ENCODE assay signal across 18 cellular contexts in genomic region chr17:44540246-44541084, GRCh38. TPM values are rescaled to one million over a fixed set of nuclear protein-coding genes. Genes with fewer than 3 reads are reported as not detected.
A peak's percentile ranks its signal among the peaks of the same experiment; 100 is the strongest.
DNase-seq lines count a peak whose midpoint lies in the region; ATAC-seq, FAIRE-seq and TF ChIP-seq lines count a peak whose summit lies in the region.
"Had no signal": no experiment of that assay in that cellular context is flagged by ENCODE, and none has a peak within 500 bp of the region (broad histone marks: within the 10 kb centered on the region; RNA-seq: fewer than 3 reads in every experiment).

No MANE protein-coding gene starts in this region.

- no CpG with 5 or more reads among the region's 11 CpGs for WGBS in H9 (ENCODE audit: extremely low coverage, insufficient read length, low lambda C conversion rate)
- WGBS in K562 (ENCODE audit: insufficient coverage, low coverage, missing lambda C conversion rate): 15% methylated on average over 10 of the region's 11 CpGs
- 77% methylated on average over 11 of the region's 11 CpGs for WGBS in mesenchymal stem cell

- H3K4me1 Mint-ChIP-seq in H9 (peaks cover 74 to 83% of the 10 kb centered on the region in 2 experiments), progenitor cell of endocrine pancreas (ENCODE audit: low read depth) (peaks cover 27% of the 10 kb centered on the region)
- H3K4me1 Mint-ChIP-seq: CD4-positive, alpha-beta memory T cell had no signal

- no peak overlapping the region for H3K27ac ChIP-seq in H9 (ENCODE audit: insufficient read length, low read depth, low read length)
- H3K27ac ChIP-seq in K562 (ENCODE audit: extremely low read depth, low read depth, low read length): no peak overlapping the region
- no peak overlapping the region for H3K27ac ChIP-seq in mesenchymal stem cell (ENCODE audit: low read length, poor library complexity, severe bottlenecking)
- H3K27ac ChIP-seq: SK-N-MC had no signal

- BruUV-seq in K562 (replicated peaks; lab: Mats Ljungman, UMichigan): no TSS peak

- FAIRE-seq in K562 (lab: Jason Lieb, UNC) (no peak), urothelium cell line (lab: Jason Lieb, UNC) (no peak)
- FAIRE-seq: D721Med had no signal

- no peak for TF ChIP-seq EP300 in K562 (IDR thresholded peaks at IDR 0.05; ENCODE audit: low read length)

- H3K9me3 ChIP-seq in H9 (ENCODE audit: control insufficient read depth, low read depth, low read length): no peaks in the 10 kb centered on the region
- H3K9me3 ChIP-seq in K562 (replicated peaks; ENCODE audit: control insufficient read depth, insufficient read depth, low read depth, low read length): no peaks in the 10 kb centered on the region
- no peaks in the 10 kb centered on the region for H3K9me3 ChIP-seq in mesenchymal stem cell (ENCODE audit: control insufficient read depth, low read length)
- H3K9me3 ChIP-seq: MG63 had no signal

- peak overlapping the region; percentile 30 to 77; a peak in 3 of 5 replicates for H3K4me3 Mint-ChIP-seq in H9
- no peak overlapping the region for H3K4me3 Mint-ChIP-seq in progenitor cell of endocrine pancreas (ENCODE audit: low read depth)
- H3K4me3 Mint-ChIP-seq: B cell; CD4-positive, alpha-beta memory T cell had no signal

- H3K14ac ChIP-seq in H9 (ENCODE audit: insufficient read depth, low read length) (no peak overlapping the region), mesenchymal stem cell (ENCODE audit: low read length in 2 of 2) (no peak overlapping the region)

- no peak overlapping the region for H3K9ac ChIP-seq in H9 (ENCODE audit: extremely low read depth, insufficient read length, low read length)
- H3K9ac ChIP-seq in K562 (ENCODE audit: insufficient read depth in 1 of 2, low read depth in 2 of 2, low read length in 2 of 2): no peak overlapping the region
- H3K9ac ChIP-seq in mesenchymal stem cell (ENCODE audit: low read length): no peak overlapping the region

- no peaks in the 10 kb centered on the region for H3K79me1 ChIP-seq in H9 (ENCODE audit: insufficient read depth, low read depth, low read length, poor library complexity, severe bottlenecking)
- peaks cover 6% of the 10 kb centered on the region for H3K79me1 ChIP-seq in mesenchymal stem cell (replicated peaks; ENCODE audit: low read length, poor library complexity, severe bottlenecking)

- no peak for TF ChIP-seq POLR2A in K562 (conservative IDR thresholded peaks at IDR 0.05)

- H2BK15ac ChIP-seq in H9 (ENCODE audit: low read depth, low read length) (no peak overlapping the region), mesenchymal stem cell (ENCODE audit: low read depth, poor library complexity, severe bottlenecking) (peak overlapping the region; percentile 93)

- H3K4me1 ChIP-seq in H9 (ENCODE audit: insufficient read depth, low read length) (peaks cover 17% of the 10 kb centered on the region), K562 (replicated peaks in 1 of 2; ENCODE audit: control insufficient read depth in 2 of 2, insufficient read depth in 2 of 2, low read length in 2 of 2) (peaks cover 15% of the 10 kb centered on the region in 2 experiments; a peak in 4 of 5 replicates), mesenchymal stem cell (ENCODE audit: control insufficient read depth, insufficient read depth, low read depth, low read length) (peaks cover 46% of the 10 kb centered on the region)

- in situ Hi-C loops in K562 (cut with MboI): no loop called here

- H3K4me2 ChIP-seq in H9 (ENCODE audit: insufficient read depth, insufficient read length, low read length) (peak overlapping the region; percentile 20), K562 (ENCODE audit: insufficient read depth, low read length) (no peak overlapping the region), mesenchymal stem cell (ENCODE audit: low read length, poor library complexity, severe bottlenecking) (no peak overlapping the region)

- H3K18ac ChIP-seq in H9 (ENCODE audit: insufficient read length, low read depth, low read length): no peak overlapping the region
- peak overlapping the region; percentile 85 to 93 for H3K18ac ChIP-seq in mesenchymal stem cell (ENCODE audit: low read depth in 1 of 2, low read length in 2 of 2)

- no peak overlapping the region for H3K4me3 ChIP-seq in K562
- no peak overlapping the region for H3K4me3 ChIP-seq in mesenchymal stem cell (ENCODE audit: insufficient read depth in 1 of 2, low read depth in 1 of 2, low read length in 2 of 2)
- H3K4me3 ChIP-seq: MG63, SK-N-MC had no signal

- H2BK120ac ChIP-seq in H9 (ENCODE audit: low read depth, low read length, poor library complexity, severe bottlenecking) (no peak overlapping the region), mesenchymal stem cell (ENCODE audit: low read depth, low read length) (peak overlapping the region; percentile 80)

- H3K23me2 ChIP-seq in H9 (ENCODE audit: insufficient read length, low read depth, low read length, poor library complexity, severe bottlenecking): peaks cover 12% of the 10 kb centered on the region

- intact Hi-C loops in K562 (cut with micrococcal nuclease): no loop called here

- H2BK5ac ChIP-seq in H9 (ENCODE audit: insufficient read length, low read length) (no peak overlapping the region), mesenchymal stem cell (ENCODE audit: low read depth, low read length, poor library complexity, severe bottlenecking) (peak overlapping the region; percentile 58)

- H3K23ac ChIP-seq in H9 (ENCODE audit: insufficient read length, low read depth, low read length): no peak overlapping the region
- H3K23ac ChIP-seq in mesenchymal stem cell (ENCODE audit: low read length in 2 of 2): peak overlapping the region in 1 of 2 experiments; percentile 47

- no peak overlapping the region for H4K91ac ChIP-seq in H9 (ENCODE audit: insufficient read length, low read depth, low read length)
- peak overlapping the region; percentile 72 for H4K91ac ChIP-seq in mesenchymal stem cell (ENCODE audit: low read length)

- H3K79me2 ChIP-seq in H9 (ENCODE audit: insufficient read depth, low read length) (no peaks in the 10 kb centered on the region), K562 (ENCODE audit: control insufficient read depth, insufficient read depth, low read length) (no peaks in the 10 kb centered on the region)

- H4K20me1 ChIP-seq in H9 (ENCODE audit: control insufficient read depth, insufficient read depth, insufficient read length): no peaks in the 10 kb centered on the region
- no peaks in the 10 kb centered on the region for H4K20me1 ChIP-seq in K562 (replicated peaks; ENCODE audit: control insufficient read depth, insufficient read depth, low read length)

- H3T11ph ChIP-seq in H9 (ENCODE audit: low read length): no peak overlapping the region

- H3K27ac Mint-ChIP-seq in H9 (peak overlapping the region in 2 of 3 experiments; percentile 36 to 90; a peak in 2 of 7 replicates), progenitor cell of endocrine pancreas (peak overlapping the region; percentile 78)
- H3K27ac Mint-ChIP-seq: B cell; CD4-positive, alpha-beta memory T cell had no signal

- H2BK20ac ChIP-seq in H9 (ENCODE audit: low read depth, low read length, poor library complexity, severe bottlenecking): no peak overlapping the region

- CTCF ChIA-PET in K562 (lab: Yijun Ruan, JAX; ENCODE audit: low intra/inter-chr PET ratio): interaction anchor here (0.6 kb wide), 1 partner anchor 103 kb away, joined by 3 read pairs; no protein-coding TSS in a partner anchor

- no peak overlapping the region for H3K4ac ChIP-seq in H9 (ENCODE audit: low read depth, low read length)
- peak overlapping the region; percentile 22 to 29 for H3K4ac ChIP-seq in mesenchymal stem cell (ENCODE audit: low read depth in 1 of 2, low read length in 2 of 2)

- H3K9me1 ChIP-seq in K562 (ENCODE audit: control insufficient read depth, insufficient read depth, low read length): peaks cover 4% of the 10 kb centered on the region

- ATAC-seq in K562 (no peak), HG03520 (IDR thresholded peaks at IDR 0.05; ENCODE audit: unreplicated experiment) (no peak)
- ATAC-seq: Right ventricle myocardium inferior had no signal

- H2AFZ ChIP-seq in H9 (ENCODE audit: low read length) (no peak overlapping the region), K562 (ENCODE audit: low read depth, low read length) (no peak overlapping the region), mesenchymal stem cell (ENCODE audit: low read depth, low read length) (no peak overlapping the region)

- H4K5ac ChIP-seq in H9 (ENCODE audit: insufficient read length, low read depth, low read length): no peak overlapping the region

- no peak for DNase-seq in H9
- no peak for DNase-seq in K562 (ENCODE audit: extremely low read depth in 1 of 4, low spot score in 3 of 4)
- no peak for DNase-seq in mesenchymal stem cell
- DNase-seq in progenitor cell of endocrine pancreas (ENCODE audit: low spot score, unreplicated experiment): no peak
- no peak for DNase-seq in urothelium cell line (ENCODE audit: low spot score)
- no peak for DNase-seq in EL
- DNase-seq: ACHN; CD4-positive, alpha-beta memory T cell; DND-41; KG1; MG63; NCI-H1092 treated with DMSO at 0.1 percent for 48 hours; NCI-H1694 had no signal

- TF ChIP-seq RAD21 in K562 (CRISPR knock-in tag; conservative IDR thresholded peaks at IDR 0.05 in 1 of 2, IDR thresholded peaks at IDR 0.05 in 1 of 2): no peak

- no peak overlapping the region for H4K8ac ChIP-seq in H9 (replicated peaks; ENCODE audit: insufficient read length, low read depth, low read length)
- H4K8ac ChIP-seq in mesenchymal stem cell (ENCODE audit: low read length): peak overlapping the region; percentile 94

- TF ChIP-seq CTCF in H9 (conservative IDR thresholded peaks at IDR 0.05) (no peak), K562 (IDR thresholded peaks at IDR 0.05 in 2 of 3, conservative IDR thresholded peaks at IDR 0.05 in 1 of 3; ENCODE audit: insufficient read depth in 2 of 3, low read depth in 1 of 3, low read length in 3 of 3) (no peak), progenitor cell of endocrine pancreas (IDR thresholded peaks at IDR 0.05; ENCODE audit: unreplicated experiment) (no peak)

- H3K36me3 Mint-ChIP-seq in H9 (ENCODE audit: insufficient read depth in 1 of 3, low read depth in 3 of 3) (peaks cover 2 to 9% (median 2%) of the 10 kb centered on the region in 3 experiments; a peak in 5 of 7 replicates), progenitor cell of endocrine pancreas (ENCODE audit: insufficient read depth) (no peaks in the 10 kb centered on the region)
- H3K36me3 Mint-ChIP-seq: CD4-positive, alpha-beta memory T cell had no signal

- peaks cover 96% of the 10 kb centered on the region for H3K27me3 Mint-ChIP-seq in H9 (ENCODE audit: low read depth)
- peaks cover 8% of the 10 kb centered on the region for H3K27me3 Mint-ChIP-seq in progenitor cell of endocrine pancreas

- H3K27me3 ChIP-seq in H9 (ENCODE audit: insufficient read depth, low read length) (peaks cover 51% of the 10 kb centered on the region), K562 (ENCODE audit: control insufficient read depth in 2 of 2, insufficient read depth in 2 of 2, low read length in 2 of 2) (no peaks in the 10 kb centered on the region; a peak in 1 of 5 replicates), mesenchymal stem cell (ENCODE audit: control insufficient read depth in 1 of 2, insufficient read depth in 1 of 2, low read length in 2 of 2) (no peaks in the 10 kb centered on the region)
- H3K27me3 ChIP-seq: MG63 had no signal

- no peak overlapping the region for H2AK5ac ChIP-seq in H9 (ENCODE audit: insufficient read length, low read length)
- H2AK5ac ChIP-seq in mesenchymal stem cell (ENCODE audit: low read length, severe bottlenecking): peak overlapping the region; percentile 92

- H3K36me3 ChIP-seq in K562 (ENCODE audit: control insufficient read depth, insufficient read depth, low read length) (no peaks in the 10 kb centered on the region), mesenchymal stem cell (ENCODE audit: control insufficient read depth in 1 of 2, insufficient read depth in 2 of 2, low read depth in 1 of 2, low read length in 2 of 2) (no peaks in the 10 kb centered on the region)
- H3K36me3 ChIP-seq: MG63 had no signal

- H2BK12ac ChIP-seq in H9 (ENCODE audit: insufficient read length, low read depth, low read length): no peak overlapping the region
- peak overlapping the region; percentile 76 to 99 for H2BK12ac ChIP-seq in mesenchymal stem cell (ENCODE audit: low read length in 2 of 2)

- H3K9me3 Mint-ChIP-seq in H9 (peaks cover 2 to 12% of the 10 kb centered on the region in 2 experiments), progenitor cell of endocrine pancreas (ENCODE audit: low read depth) (no peaks in the 10 kb centered on the region)

- POLR2A ChIA-PET in K562 (lab: Yijun Ruan, JAX): interaction anchor here (0.6 to 1.0 kb wide), 3 partner anchors 9 to 405 kb away, joined by 3 to 7 read pairs (median 3); no protein-coding TSS in a partner anchor

- no peak overlapping the region for H3K56ac ChIP-seq in H9 (ENCODE audit: insufficient read length, low read depth, low read length)

RNA-seq across cellular contexts. Expression of gene FZD2, which starts 16.8 kb away (rescaled TPM):
- total RNA-seq in H9 (2021) (17.4 and 18.2 TPM in 2 replicates), K562 (2014; rRNA removed) (1.1 and 1.2 TPM in 2 replicates), K562 (2014; rRNA removed; fragmentation: Illumina TruSeq; extraction: Trizol) (0.10 and 0.11 TPM in 2 replicates), K562 (2015; rRNA removed; fragmentation: Illumina TruSeq; extraction: Trizol) (0.68 and 1.1 TPM in 2 replicates), K562 (2021) (3.5 and 3.7 TPM in 2 replicates), progenitor cell of endocrine pancreas (73.6 and 89.7 TPM in 2 replicates)
- total RNA-seq in K562 (2011; cell fraction: chromatin; rRNA removed; ENCODE audit: low replicate concordance): 1.3 and 4.1 TPM in 2 replicates
- total RNA-seq in K562 (2011; cell fraction: nucleolus; rRNA removed): 7.2 and 8.2 TPM in 2 replicates
- 2.8 and 3.5 TPM in 2 replicates for total RNA-seq in K562 (2011; cell fraction: nucleoplasm; rRNA removed)
- polyA plus RNA-seq in K562 (2011; rRNA removed) (1.8 and 3.1 TPM in 2 replicates), K562 (2014; fragmentation: Illumina TruSeq; extraction: Trizol) (0.31 and 1.5 TPM in 2 replicates), K562 (2014; fragmentation: Nextera tagmentation; extraction: Ambion mirVana) (under 1 TPM in 1 of 2 experiments, not detected in 1; 0.03 TPM), K562 (2014; rRNA removed) (2.1 and 4.5 TPM in 2 replicates)
- 6.1 and 11.5 TPM in 2 replicates for polyA plus RNA-seq in K562 (2011; cell fraction: cytosol; rRNA removed)
- 4.8 and 5.5 TPM in 2 replicates for polyA plus RNA-seq in K562 (2011; cell fraction: nucleus; rRNA removed)
- polyA plus RNA-seq in K562 (2012): 2.8 and 5.2 TPM in 2 replicates
- 1.1 and 2.1 TPM in 2 replicates for polyA minus RNA-seq in K562 (2011; rRNA and poly(A)+ RNA removed)
- 4.9 and 6.1 TPM in 2 replicates for polyA minus RNA-seq in K562 (2011; cell fraction: cytosol; rRNA and poly(A)+ RNA removed)
- polyA minus RNA-seq in K562 (2011; cell fraction: nucleus; rRNA and poly(A)+ RNA removed): 2.3 and 3.8 TPM in 2 replicates
- polyA plus RNA-seq in mesenchymal stem cell (2013, experiment 1 of 2): 43.8 TPM
- polyA plus RNA-seq in mesenchymal stem cell (2013, experiment 2 of 2): 45.5 TPM
- total RNA-seq: CD4-positive, alpha-beta memory T cell had no signal
- polyA plus RNA-seq: CD4-positive, alpha-beta memory T cell had no signal

RNA-seq across cellular contexts. Expression of gene GPATCH8, which starts 37.3 kb away (rescaled TPM):
- total RNA-seq in H9 (2021) (49.1 and 51.5 TPM in 2 replicates), K562 (2014; rRNA removed) (11.6 and 12.5 TPM in 2 replicates), K562 (2014; rRNA removed; fragmentation: Illumina TruSeq; extraction: Trizol) (12.7 and 16.6 TPM in 2 replicates), K562 (2015; rRNA removed; fragmentation: Illumina TruSeq; extraction: Trizol) (12.9 and 14.1 TPM in 2 replicates), K562 (2021) (25.6 and 29.6 TPM in 2 replicates), progenitor cell of endocrine pancreas (70.9 and 76.5 TPM in 2 replicates)
- total RNA-seq in K562 (2011; cell fraction: chromatin; rRNA removed; ENCODE audit: low replicate concordance): 35.5 and 88.3 TPM in 2 replicates
- 15.8 and 25.9 TPM in 2 replicates for total RNA-seq in K562 (2011; cell fraction: nucleolus; rRNA removed)
- total RNA-seq in K562 (2011; cell fraction: nucleoplasm; rRNA removed): 46.9 and 79.0 TPM in 2 replicates
- polyA plus RNA-seq in K562 (2011; rRNA removed) (10.6 and 17.3 TPM in 2 replicates), K562 (2014; fragmentation: Illumina TruSeq; extraction: Trizol) (22.2 and 24.8 TPM in 2 replicates), K562 (2014; fragmentation: Nextera tagmentation; extraction: Ambion mirVana) (10 to 100 TPM; 12.0 to 13.2 TPM), K562 (2014; rRNA removed) (14.5 and 15.6 TPM in 2 replicates)
- polyA plus RNA-seq in K562 (2011; cell fraction: cytosol; rRNA removed): 7.8 and 9.3 TPM in 2 replicates
- 17.6 and 18.6 TPM in 2 replicates for polyA plus RNA-seq in K562 (2011; cell fraction: nucleus; rRNA removed)
- polyA plus RNA-seq in K562 (2012): 14.7 and 15.0 TPM in 2 replicates
- 29.9 and 35.0 TPM in 2 replicates for polyA minus RNA-seq in K562 (2011; rRNA and poly(A)+ RNA removed)
- polyA minus RNA-seq in K562 (2011; cell fraction: cytosol; rRNA and poly(A)+ RNA removed): 12.0 and 17.7 TPM in 2 replicates
- 11.8 and 15.6 TPM in 2 replicates for polyA minus RNA-seq in K562 (2011; cell fraction: nucleus; rRNA and poly(A)+ RNA removed)
- 18.3 TPM for polyA plus RNA-seq in mesenchymal stem cell (2013, experiment 1 of 2)
- polyA plus RNA-seq in mesenchymal stem cell (2013, experiment 2 of 2): 17.8 TPM
